In genomic region chr5:80191397-80191796, GRCh38 we compare ENCODE assay signal across 12 cellular contexts.
A peak's percentile ranks its signal among the peaks of the same experiment; 100 is the strongest.
DNase-seq lines count a peak whose midpoint lies in the region; ATAC-seq and TF ChIP-seq lines count a peak whose summit lies in the region.
"Had no signal": no experiment of that assay in that cellular context is flagged by ENCODE, and none has a peak within 500 bp of the region (broad histone marks: within the 10 kb centered on the region; RNA-seq: fewer than 3 reads in every experiment).

No MANE protein-coding gene starts in this region.

- no peaks in the 10 kb centered on the region for H3K27me3 Mint-ChIP-seq in activated naive CD8-positive, alpha-beta T cell treated with anti-CD3 and anti-CD28 coated beads for 36 hours
- no peaks in the 10 kb centered on the region for H3K27me3 Mint-ChIP-seq in naive thymus-derived CD4-positive, alpha-beta T cell

- POLR2A ChIA-PET in naive thymus-derived CD4-positive, alpha-beta T cell (lab: Charles Lee) = interaction anchor here (0.6 to 10.2 kb wide), 16 partner anchors 9 to 100 kb away, joined by 3 to 115 read pairs (median 8); partner anchors contain the start of gene SERINC5

- H3K4me1 Mint-ChIP-seq in activated naive CD8-positive, alpha-beta T cell treated with anti-CD3 and anti-CD28 coated beads for 36 hours = peaks cover 80% of the 10 kb centered on the region
- peaks cover 63 to 98% (median 89%) of the 10 kb centered on the region in 7 donors for H3K4me1 Mint-ChIP-seq in naive thymus-derived CD4-positive, alpha-beta T cell

- H4K20me1 ChIP-seq in mammary epithelial cell (ENCODE audit: insufficient read depth, low read length) = no peaks in the 10 kb centered on the region
- peaks cover 5% of the 10 kb centered on the region for H4K20me1 ChIP-seq in osteoblast (ENCODE audit: insufficient read depth, low read length)

- H3K36me3 Mint-ChIP-seq in activated naive CD8-positive, alpha-beta T cell treated with anti-CD3 and anti-CD28 coated beads for 36 hours = peaks cover 15% of the 10 kb centered on the region
- peaks cover 9 to 38% (median 16%) of the 10 kb centered on the region in 5 donors for H3K36me3 Mint-ChIP-seq in naive thymus-derived CD4-positive, alpha-beta T cell

- DNase-seq in breast epithelium (ENCODE audit: low spot score in 2 of 2) (no peak), mammary epithelial cell (no peak), transverse colon (no peak), DMS79 treated with DMSO at 0.1 percent for 48 hours (lab: John Stamatoyannopoulos, UW) (no peak), osteoblast (ENCODE audit: insufficient read length, low spot score, missing footprints) (no peak), cerebellar cortex (ENCODE audit: low spot score) (no peak)
- no peak for DNase-seq in activated naive CD8-positive, alpha-beta T cell treated with anti-CD3 and anti-CD28 coated beads for 36 hours
- DNase-seq in naive thymus-derived CD4-positive, alpha-beta T cell = no peak
- DNase-seq: AML-193; effector CD4-positive, alpha-beta T cell; NCI-H774; SW 1271 had no signal

- H3K27me3 ChIP-seq in breast epithelium = no peaks in the 10 kb centered on the region
- no peaks in the 10 kb centered on the region for H3K27me3 ChIP-seq in mammary epithelial cell (ENCODE audit: insufficient read depth, low read length)
- no peaks in the 10 kb centered on the region for H3K27me3 ChIP-seq in naive thymus-derived CD4-positive, alpha-beta T cell (ENCODE audit: control insufficient read depth in 2 of 2, insufficient read depth in 2 of 2, low read length in 2 of 2)
- H3K27me3 ChIP-seq in transverse colon = no peaks in the 10 kb centered on the region
- no peaks in the 10 kb centered on the region for H3K27me3 ChIP-seq in osteoblast (ENCODE audit: insufficient read depth, low read length)

- no peak for ATAC-seq in naive thymus-derived CD4-positive, alpha-beta T cell

- CTCF ChIA-PET in mammary epithelial cell (lab: Charles Lee; ENCODE audit: low non-redundant PET) = no interaction called here
- CTCF ChIA-PET in naive thymus-derived CD4-positive, alpha-beta T cell (lab: Charles Lee) = interaction anchor here (0.7 to 3.1 kb wide), 4 partner anchors 10 to 66 kb away, joined by 3 to 17 read pairs (median 6); no protein-coding TSS in a partner anchor

- H3K9ac ChIP-seq in mammary epithelial cell (ENCODE audit: insufficient read depth, low read length) = no peak overlapping the region

- peak overlapping the region; percentile 64 to 72 for H3K27ac ChIP-seq in breast epithelium
- no peak overlapping the region for H3K27ac ChIP-seq in mammary epithelial cell (ENCODE audit: insufficient read depth, low read depth, low read length)
- H3K27ac ChIP-seq in naive thymus-derived CD4-positive, alpha-beta T cell (ENCODE audit: low read depth, low read length) = peak overlapping the region; percentile 79
- H3K27ac ChIP-seq in transverse colon = peak overlapping the region; percentile 32 to 69 (median 54)
- no peak overlapping the region for H3K27ac ChIP-seq in osteoblast (ENCODE audit: low read depth, low read length)

- dilution Hi-C loops in mammary epithelial cell (cut with HindIII; ENCODE audit: low sequenced_read_pairs) = no loop called here

- no peaks in the 10 kb centered on the region for H3K9me3 Mint-ChIP-seq in activated naive CD8-positive, alpha-beta T cell treated with anti-CD3 and anti-CD28 coated beads for 36 hours
- H3K9me3 Mint-ChIP-seq in naive thymus-derived CD4-positive, alpha-beta T cell = peaks cover 0 to 2% (median 0%) of the 10 kb centered on the region in 11 donors

- intact Hi-C loops in breast epithelium (cut with DNase I; ENCODE audit: low total_unique reads) = loop anchor here (5.0 kb wide), 1 partner anchor 61 kb away; no protein-coding TSS in a partner anchor
- intact Hi-C loops in mammary epithelial cell (cut with micrococcal nuclease) = no loop called here
- intact Hi-C loops in naive thymus-derived CD4-positive, alpha-beta T cell (cut with micrococcal nuclease) = loop anchor here (2.0 to 10.0 kb wide), 8 partner anchors 36 to 679 kb away; partner anchors contain the start of genes HOMER1 (in 2 of the 2), MTX3 (in 1 of the 2), TENT2 (in 1 of the 2) and ZFYVE16 (in 1 of the 2)
- intact Hi-C loops in transverse colon (cut with DNase I; ENCODE audit: low total_unique reads) = no loop called here

- H3K79me2 ChIP-seq in mammary epithelial cell (ENCODE audit: insufficient read depth, low read length) (peaks cover 30% of the 10 kb centered on the region), osteoblast (ENCODE audit: insufficient read depth, low read length) (peaks cover 87% of the 10 kb centered on the region)

- no TSS peak for BruUV-seq in mammary epithelial cell (replicated peaks; lab: Mats Ljungman, UMichigan)

- H3K4me3 Mint-ChIP-seq in activated naive CD8-positive, alpha-beta T cell treated with anti-CD3 and anti-CD28 coated beads for 36 hours = peak overlapping the region; percentile 33
- H3K4me3 Mint-ChIP-seq in naive thymus-derived CD4-positive, alpha-beta T cell = peak overlapping the region; percentile 83 to 100 (median 92)

- TF ChIP-seq EP300 in transverse colon (IDR thresholded peaks at IDR 0.05; ENCODE audit: low read depth) = no peak

- H3K9me3 ChIP-seq in breast epithelium (no peaks in the 10 kb centered on the region), mammary epithelial cell (replicated peaks; ENCODE audit: insufficient read depth, low read length) (no peaks in the 10 kb centered on the region), transverse colon (no peaks in the 10 kb centered on the region), osteoblast (ENCODE audit: low read depth, low read length) (no peaks in the 10 kb centered on the region)
- H3K9me3 ChIP-seq in naive thymus-derived CD4-positive, alpha-beta T cell (ENCODE audit: control insufficient read depth in 2 of 3, low read length in 3 of 3) = no peaks in the 10 kb centered on the region

- H3K4me2 ChIP-seq in mammary epithelial cell (ENCODE audit: insufficient read depth, low read depth, low read length) (no peak overlapping the region), osteoblast (ENCODE audit: insufficient read depth, low read length) (no peak overlapping the region)

- TF ChIP-seq POLR2A in breast epithelium (IDR thresholded peaks at IDR 0.05) = no peak
- TF ChIP-seq POLR2A in transverse colon (IDR thresholded peaks at IDR 0.05) = no peak

- H3K36me3 ChIP-seq in breast epithelium (no peaks in the 10 kb centered on the region), mammary epithelial cell (ENCODE audit: insufficient read depth, low read length) (no peaks in the 10 kb centered on the region), transverse colon (no peaks in the 10 kb centered on the region), osteoblast (ENCODE audit: insufficient read depth, low read length) (no peaks in the 10 kb centered on the region)
- peaks cover 0 to 2% (median 0%) of the 10 kb centered on the region in 3 experiments for H3K36me3 ChIP-seq in naive thymus-derived CD4-positive, alpha-beta T cell (ENCODE audit: control insufficient read depth in 2 of 3, insufficient read depth in 3 of 3, low read length in 3 of 3)

- H3K4me1 ChIP-seq in breast epithelium = peaks cover 7 to 34% of the 10 kb centered on the region in 2 donors
- peaks cover 7% of the 10 kb centered on the region for H3K4me1 ChIP-seq in mammary epithelial cell (ENCODE audit: insufficient read depth, low read length)
- H3K4me1 ChIP-seq in naive thymus-derived CD4-positive, alpha-beta T cell (ENCODE audit: control insufficient read depth in 2 of 2, insufficient read depth in 2 of 2, low read length in 2 of 2) = peaks cover 75 to 92% of the 10 kb centered on the region in 2 donors
- peaks cover 17 to 68% (median 46%) of the 10 kb centered on the region in 4 donors for H3K4me1 ChIP-seq in transverse colon
- H3K4me1 ChIP-seq in osteoblast (ENCODE audit: insufficient read depth, low read length) = peaks cover 40% of the 10 kb centered on the region

- H2AFZ ChIP-seq in mammary epithelial cell (ENCODE audit: low read depth, low read length) = no peak overlapping the region
- no peak overlapping the region for H2AFZ ChIP-seq in osteoblast (ENCODE audit: low read length)

- no peak for TF ChIP-seq CTCF in breast epithelium (IDR thresholded peaks at IDR 0.05)
- no peak for TF ChIP-seq CTCF in mammary epithelial cell (conservative IDR thresholded peaks at IDR 0.05 in 1 of 2, IDR thresholded peaks at IDR 0.05 in 1 of 2; ENCODE audit: extremely low read depth in 1 of 2, insufficient read depth in 1 of 2, low read depth in 1 of 2, low read length in 2 of 2)
- no peak for TF ChIP-seq CTCF in transverse colon (IDR thresholded peaks at IDR 0.05)
- TF ChIP-seq CTCF in osteoblast (IDR thresholded peaks at IDR 0.05; ENCODE audit: extremely low read depth, low read depth, low read length) = no peak

- H3K27ac Mint-ChIP-seq in activated naive CD8-positive, alpha-beta T cell treated with anti-CD3 and anti-CD28 coated beads for 36 hours = peak overlapping the region; percentile 96
- H3K27ac Mint-ChIP-seq in naive thymus-derived CD4-positive, alpha-beta T cell = peak overlapping the region; percentile 94 to 99 (median 97)

- H3K4me3 ChIP-seq in breast epithelium (no peak overlapping the region), mammary epithelial cell (replicated peaks in 1 of 3; ENCODE audit: insufficient read depth in 1 of 3, low read depth in 2 of 3, low read length in 3 of 3) (no peak overlapping the region), transverse colon (no peak overlapping the region), osteoblast (ENCODE audit: insufficient read depth, low read length) (no peak overlapping the region)
- H3K4me3 ChIP-seq in naive thymus-derived CD4-positive, alpha-beta T cell (ENCODE audit: low read length) = no peak overlapping the region

- 100% methylated on average over 1 of the region's 4 CpGs for WGBS in mammary epithelial cell (ENCODE audit: low coverage, missing lambda C conversion rate)
- 81 to 83% methylated on average over 1 to 4 of the region's 4 CpGs for WGBS in transverse colon (ENCODE audit: low coverage in 1 of 2), 2 donors

- in situ Hi-C loops in mammary epithelial cell (cut with MboI; ENCODE audit: low sequenced_read_pairs in 2 of 2) (no loop called here), transverse colon (cut with MboI; ENCODE audit: low pct_ligation_motif_present in 1 of 4, low pct_unique_long_range_greater_than_20kb in 1 of 4, low sequenced_read_pairs in 3 of 4) (no loop called here)

Comparison
In these comparisons a context has a peak if more than half of its experiments do, and no peak if none do; other contexts are left out.
1. H3K27ac ChIP-seq: peak in breast epithelium (2 of 2), naive thymus-derived CD4-positive, alpha-beta T cell (single experiment) and transverse colon (4 of 4); none in mammary epithelial cell (single experiment) and osteoblast (single experiment).
2. intact Hi-C loops: an anchor here in breast epithelium (5.0 kb wide) and naive thymus-derived CD4-positive, alpha-beta T cell (2.0 to 10.0 kb wide); none called in mammary epithelial cell and transverse colon.